19 cellular contexts compared by ENCODE assay signal in genomic region chr20:1856419-1856818, GRCh38. TPM values are rescaled to one million over a fixed set of nuclear protein-coding genes. Genes with fewer than 3 reads are reported as not detected.
DNase-seq lines count a peak whose midpoint lies in the region; FAIRE-seq and TF ChIP-seq lines count a peak whose summit lies in the region.
"Had no signal": no experiment of that assay in that cellular context is flagged by ENCODE, and none has a peak within 500 bp of the region (broad histone marks: within the 10 kb centered on the region; RNA-seq: fewer than 3 reads in every experiment).

No MANE protein-coding gene starts in this region.

- CTCF ChIA-PET in CD8-positive, alpha-beta memory T cell (lab: Charles Lee): no interaction called here

- TF ChIP-seq POLR2A in stomach (IDR thresholded peaks at IDR 0.05): no peak

- H3K4me2 ChIP-seq in BLaER1 treated with 17β-estradiol and CSF1 and Interleukin-3, amounts not matched to agents 10 nM and 100 nM: peak overlapping the region; percentile 5 to 92 (median 85); a peak in 19 of 22 replicates
- H3K4me2 ChIP-seq in GM23248 (ENCODE audit: unreplicated experiment): no peak overlapping the region
- H3K4me2 ChIP-seq: A549 had no signal

- peaks cover 26% of the 10 kb centered on the region for H3F3A ChIP-seq in GM23248 (ENCODE audit: insufficient read depth)

- in situ Hi-C loops in GM23248 (cut with MboI): no loop called here

- H2AFZ ChIP-seq in GM23248: no peak overlapping the region

- POLR2A ChIA-PET in CD8-positive, alpha-beta memory T cell (lab: Charles Lee): no interaction called here

- H3K9ac ChIP-seq in BLaER1 treated with 17β-estradiol and CSF1 and Interleukin-3, amounts not matched to agents 10 nM and 100 nM: peak overlapping the region in 1 of 11 experiments; percentile 16; a peak in 1 of 22 replicates
- H3K9ac ChIP-seq in GM23248 (no peak overlapping the region), kidney (ENCODE audit: low read length in 2 of 2) (no peak overlapping the region)

- intact Hi-C loops in kidney (cut with DNase I): no loop called here
- intact Hi-C loops in stomach (cut with DNase I; ENCODE audit: low total_unique reads): no loop called here

- H3K4me3 ChIP-seq in BLaER1 treated with 17β-estradiol and CSF1 and Interleukin-3, amounts not matched to agents 10 nM and 100 nM: no peak overlapping the region
- H3K4me3 ChIP-seq in GM23248 (no peak overlapping the region), kidney (ENCODE audit: low read length in 2 of 2) (no peak overlapping the region), stomach (no peak overlapping the region)
- no peak overlapping the region for H3K4me3 ChIP-seq in CD8-positive, alpha-beta memory T cell (ENCODE audit: low read length)
- H3K4me3 ChIP-seq: A549 had no signal

- H3K27ac Mint-ChIP-seq in CD8-positive, alpha-beta memory T cell: no peak overlapping the region
- H3K27ac Mint-ChIP-seq: H9 had no signal

- no peaks in the 10 kb centered on the region for H3K36me3 ChIP-seq in BLaER1 treated with 17β-estradiol and CSF1 and Interleukin-3, amounts not matched to agents 10 nM and 100 nM
- no peaks in the 10 kb centered on the region for H3K36me3 ChIP-seq in GM23248 (ENCODE audit: low read depth)
- H3K36me3 ChIP-seq in kidney (ENCODE audit: control insufficient read depth in 1 of 2, insufficient read depth in 2 of 2, low read length in 2 of 2): no peaks in the 10 kb centered on the region
- H3K36me3 ChIP-seq in CD8-positive, alpha-beta memory T cell (ENCODE audit: insufficient read depth, low read length): no peaks in the 10 kb centered on the region
- no peaks in the 10 kb centered on the region for H3K36me3 ChIP-seq in stomach

- WGBS in GM23248 (ENCODE audit: low coverage in 1 of 2, low lambda C conversion rate in 2 of 2, missing lambda C conversion rate in 2 of 2), 2 experiments: 50 to 54% methylated on average over 2 of the region's 2 CpGs
- WGBS in stomach, 5 donors: 79 to 83% (median 80%) methylated on average over 2 of the region's 2 CpGs

- peaks cover 0 to 3% (median 0%) of the 10 kb centered on the region in 5 donors for H3K9me3 Mint-ChIP-seq in CD8-positive, alpha-beta memory T cell
- H3K9me3 Mint-ChIP-seq: H9 had no signal

- no peak for TF ChIP-seq EP300 in stomach (IDR thresholded peaks at IDR 0.05)

- FAIRE-seq in kidney (lab: Jason Lieb, UNC): no peak
- FAIRE-seq: A549 had no signal

- no peaks in the 10 kb centered on the region for H3K36me3 Mint-ChIP-seq in CD8-positive, alpha-beta memory T cell

- peaks cover 15 to 45% of the 10 kb centered on the region in 2 donors for H3K27me3 Mint-ChIP-seq in CD8-positive, alpha-beta memory T cell

- peaks cover 0 to 41% (median 16%) of the 10 kb centered on the region in 11 experiments; a peak in 11 of 22 replicates for H3K27me3 ChIP-seq in BLaER1 treated with 17β-estradiol and CSF1 and Interleukin-3, amounts not matched to agents 10 nM and 100 nM
- H3K27me3 ChIP-seq in GM23248 (replicated peaks; ENCODE audit: insufficient read depth): no peaks in the 10 kb centered on the region
- H3K27me3 ChIP-seq in CD8-positive, alpha-beta memory T cell (ENCODE audit: insufficient read depth, low read length, poor library complexity, severe bottlenecking): no peaks in the 10 kb centered on the region
- peaks cover 0 to 5% (median 0%) of the 10 kb centered on the region in 3 donors for H3K27me3 ChIP-seq in stomach

- no peaks in the 10 kb centered on the region for H3K9me3 ChIP-seq in BLaER1 treated with 17β-estradiol and CSF1 and Interleukin-3, amounts not matched to agents 10 nM and 100 nM (replicated peaks in 1 of 11)
- H3K9me3 ChIP-seq in GM23248 (ENCODE audit: low read depth) (no peaks in the 10 kb centered on the region), kidney (ENCODE audit: control insufficient read depth in 1 of 2, low read length in 2 of 2) (no peaks in the 10 kb centered on the region), stomach (no peaks in the 10 kb centered on the region)
- H3K9me3 ChIP-seq in CD8-positive, alpha-beta memory T cell (ENCODE audit: low read length): no peaks in the 10 kb centered on the region
- H3K9me3 ChIP-seq: A549 had no signal

- peaks cover 23 to 100% (median 64%) of the 10 kb centered on the region in 10 experiments for H3K4me1 ChIP-seq in BLaER1 treated with 17β-estradiol and CSF1 and Interleukin-3, amounts not matched to agents 10 nM and 100 nM
- H3K4me1 ChIP-seq in GM23248 (ENCODE audit: insufficient read depth): peaks cover 29% of the 10 kb centered on the region
- H3K4me1 ChIP-seq in kidney (ENCODE audit: control insufficient read depth in 1 of 2, insufficient read depth in 1 of 2, low read depth in 1 of 2, low read length in 2 of 2): no peaks in the 10 kb centered on the region
- no peaks in the 10 kb centered on the region for H3K4me1 ChIP-seq in CD8-positive, alpha-beta memory T cell (ENCODE audit: insufficient read depth, low read length)
- H3K4me1 ChIP-seq in stomach: no peaks in the 10 kb centered on the region
- H3K4me1 ChIP-seq: A549 had no signal

- no peaks in the 10 kb centered on the region for H3K9me2 ChIP-seq in GM23248 (ENCODE audit: insufficient read depth)

- H3K27ac ChIP-seq in BLaER1 treated with 17β-estradiol and CSF1 and Interleukin-3, amounts not matched to agents 10 nM and 100 nM: no peak overlapping the region; a peak in 1 of 22 replicates
- no peak overlapping the region for H3K27ac ChIP-seq in GM23248
- no peak overlapping the region for H3K27ac ChIP-seq in kidney (ENCODE audit: low read depth in 2 of 2, low read length in 2 of 2)
- no peak overlapping the region for H3K27ac ChIP-seq in CD8-positive, alpha-beta memory T cell (ENCODE audit: low read depth, low read length)
- H3K27ac ChIP-seq in stomach: no peak overlapping the region
- H3K27ac ChIP-seq: A549, C4-2B, RWPE1 had no signal

- H3K4me1 Mint-ChIP-seq in CD8-positive, alpha-beta memory T cell: no peaks in the 10 kb centered on the region

- H3K4me3 Mint-ChIP-seq in CD8-positive, alpha-beta memory T cell: no peak overlapping the region
- H3K4me3 Mint-ChIP-seq: H9 had no signal

- TF ChIP-seq CTCF in kidney (IDR thresholded peaks at IDR 0.05; ENCODE audit: borderline replicate concordance, extremely low read depth, insufficient read depth) (no peak), stomach (IDR thresholded peaks at IDR 0.05) (no peak)

- DNase-seq in GM23248 (peak; percentile 68), NCI-H69 (lab: John Stamatoyannopoulos, UW) (peak; percentile 66), myocyte (ENCODE audit: low read depth) (peak; percentile 47), HuH-7.5 (ENCODE audit: low spot score) (no peak), kidney (no peak), stomach (no peak)
- no peak for DNase-seq in CD8-positive, alpha-beta memory T cell
- DNase-seq: H9, IMR-90, NCI-H1048, NCI-H1436, NCI-H1930, NCI-H82, SIG-M5, T-helper 1 cell had no signal

- no peaks in the 10 kb centered on the region for H3K79me2 ChIP-seq in GM23248 (ENCODE audit: insufficient read depth)

- no peaks in the 10 kb centered on the region for H4K20me1 ChIP-seq in BLaER1 treated with 17β-estradiol and CSF1 and Interleukin-3, amounts not matched to agents 10 nM and 100 nM
- no peaks in the 10 kb centered on the region for H4K20me1 ChIP-seq in GM23248 (ENCODE audit: insufficient read depth)

RNA-seq across cellular contexts. Expression of gene SIRPA, which starts 38.8 kb away (rescaled TPM):
- total RNA-seq in GM23248 (2014; rRNA removed; shearing (Covaris generic)): 73.5 and 93.3 TPM in 2 replicates
- polyA plus RNA-seq in GM23248 (2016; fragmentation: Nextera tagmentation; extraction: Ambion mirVana): 101 and 102 TPM in 2 replicates
- 2.9 and 5.3 TPM in 2 replicates for total RNA-seq in myocyte
- polyA plus RNA-seq in myocyte (2012): 19.2 TPM
- 46.6 TPM for total RNA-seq in kidney
- polyA plus RNA-seq in kidney (ENCODE audit: insufficient read depth, low read depth, low replicate concordance): 24.7 TPM
- under 1 TPM; 0.53 to 0.66 TPM for total RNA-seq in CD8-positive, alpha-beta memory T cell
- polyA plus RNA-seq in CD8-positive, alpha-beta memory T cell: not detected
- 10 to 100 TPM in 1 of 5 donors, 1 to 10 TPM in 3, under 1 TPM in 1; 0.29 to 35.5 (median 8.8) TPM for total RNA-seq in stomach
- 1 to 10 TPM; 5.7 to 8.5 (median 7.0) TPM for polyA plus RNA-seq in stomach

Comparison
In these comparisons a context has a peak if more than half of its experiments do, and no peak if none do; other contexts are left out.
1. DNase-seq: peak in GM23248 (single experiment), NCI-H69 (single experiment) and myocyte (single experiment); none in HuH-7.5 (single experiment), kidney (single experiment), CD8-positive, alpha-beta memory T cell (0 of 5) and stomach (single experiment).